Comparison of ENCODE assay signal across 1 cellular context in the genomic region with DNA sequence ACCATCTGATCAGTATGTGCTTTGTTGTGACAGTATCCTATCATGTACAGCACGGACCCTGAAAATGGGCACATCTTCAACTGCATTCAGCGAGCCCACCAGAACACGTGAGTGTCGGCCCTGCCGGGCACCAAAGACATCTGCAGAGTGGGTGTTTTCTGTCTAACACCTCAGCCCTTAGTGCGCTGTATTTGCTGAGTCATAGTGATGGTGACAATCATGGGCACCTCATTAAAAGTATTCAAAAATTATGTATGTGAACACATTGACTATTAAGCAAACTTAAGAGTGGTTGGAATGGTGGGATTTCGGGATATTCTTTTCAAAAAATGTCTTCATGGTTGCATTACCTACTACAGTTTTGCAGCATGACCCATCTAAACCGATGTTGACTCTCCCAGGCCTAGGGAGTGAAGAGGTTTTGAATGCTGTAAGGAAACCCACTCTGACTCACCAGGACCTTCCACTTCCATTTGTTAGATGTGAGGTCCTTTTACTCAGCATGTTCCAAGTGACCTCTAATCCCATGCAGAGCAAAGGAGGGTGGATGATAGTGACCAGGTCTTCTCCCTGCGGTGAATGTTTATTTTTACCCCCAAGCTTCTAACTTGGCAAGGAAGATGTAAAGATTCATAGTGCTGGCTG.
TF ChIP-seq lines count a peak whose summit lies in the region.

No MANE protein-coding gene starts in this region.

TF ChIP-seq in IMR-90, 13 proteins besides CTCF, POLR2A, EP300 and RAD21 (continued from another document):
- TF ChIP-seq NFE2L2 (IDR thresholded peaks at IDR 0.05; ENCODE audit: low read depth, low read length), result peak; percentile 95
- TF ChIP-seq, protein P1, sequence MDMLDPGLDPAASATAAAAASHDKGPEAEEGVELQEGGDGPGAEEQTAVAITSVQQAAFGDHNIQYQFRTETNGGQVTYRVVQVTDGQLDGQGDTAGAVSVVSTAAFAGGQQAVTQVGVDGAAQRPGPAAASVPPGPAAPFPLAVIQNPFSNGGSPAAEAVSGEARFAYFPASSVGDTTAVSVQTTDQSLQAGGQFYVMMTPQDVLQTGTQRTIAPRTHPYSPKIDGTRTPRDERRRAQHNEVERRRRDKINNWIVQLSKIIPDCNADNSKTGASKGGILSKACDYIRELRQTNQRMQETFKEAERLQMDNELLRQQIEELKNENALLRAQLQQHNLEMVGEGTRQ (IDR thresholded peaks at IDR 0.05; ENCODE audit: low read depth, low read length), result no peak
- TF ChIP-seq CEBPB (IDR thresholded peaks at IDR 0.05; ENCODE audit: low read depth, low read length), result no peak
- no peak for TF ChIP-seq MXI1 (IDR thresholded peaks at IDR 0.05; ENCODE audit: borderline replicate concordance, low read depth, low read length)
- no peak for TF ChIP-seq MAZ (IDR thresholded peaks at IDR 0.05; ENCODE audit: borderline replicate concordance, low read depth, low read length)
- TF ChIP-seq ELK1 (IDR thresholded peaks at IDR 0.05; ENCODE audit: borderline replicate concordance, low read depth, low read length), result no peak
- TF ChIP-seq RFX5 (IDR thresholded peaks at IDR 0.05; ENCODE audit: low read depth, low read length), result no peak
